ENCODE assay signal across 18 cellular contexts in genomic region chr22:39943941-39944624, GRCh38. TPM values are rescaled to one million over a fixed set of nuclear protein-coding genes. Genes with fewer than 3 reads are reported as not detected.
A peak's percentile ranks its signal among the peaks of the same experiment; 100 is the strongest.
DNase-seq lines count a peak whose midpoint lies in the region; ATAC-seq lines count a peak whose summit lies in the region.
"Had no signal": no experiment of that assay in that cellular context is flagged by ENCODE, and none has a peak within 500 bp of the region (broad histone marks: within the 10 kb centered on the region; RNA-seq: fewer than 3 reads in every experiment).

No MANE protein-coding gene starts in this region.

- peaks cover 16% of the 10 kb centered on the region for H3K36me3 Mint-ChIP-seq in CD4-positive, CD25-positive, alpha-beta regulatory T cell
- peaks cover 14% of the 10 kb centered on the region for H3K36me3 Mint-ChIP-seq in activated naive CD8-positive, alpha-beta T cell treated with anti-CD3 and anti-CD28 coated beads, Interleukin-2, amount 50 U/mL, for 24 hours (ENCODE audit: low read depth)

- peak overlapping the region; percentile 28 for H3K4me3 ChIP-seq in CD4-positive, CD25-positive, alpha-beta regulatory T cell (ENCODE audit: low read depth, low read length)
- H3K4me3 ChIP-seq: adrenal gland, heart left ventricle, upper lobe of right lung had no signal

- H3K27ac ChIP-seq in CD4-positive, CD25-positive, alpha-beta regulatory T cell (ENCODE audit: insufficient read depth, low read length, poor library complexity, severe bottlenecking) = peak overlapping the region; percentile 69
- H3K27ac ChIP-seq: 22Rv1, adrenal gland, heart left ventricle, upper lobe of right lung had no signal

- H3K9me3 ChIP-seq in CD4-positive, CD25-positive, alpha-beta regulatory T cell (ENCODE audit: control insufficient read depth in 2 of 2, low read length in 2 of 2) = no peaks in the 10 kb centered on the region
- H3K9me3 ChIP-seq: adrenal gland, heart left ventricle, upper lobe of right lung had no signal

- no peaks in the 10 kb centered on the region for H3K27me3 ChIP-seq in CD4-positive, CD25-positive, alpha-beta regulatory T cell (ENCODE audit: control insufficient read depth, insufficient read depth, low read length)
- H3K27me3 ChIP-seq: adrenal gland had no signal

- H3K27ac Mint-ChIP-seq in CD4-positive, CD25-positive, alpha-beta regulatory T cell = peak overlapping the region; percentile 85 to 93 (median 90)
- H3K27ac Mint-ChIP-seq in activated naive CD8-positive, alpha-beta T cell treated with anti-CD3 and anti-CD28 coated beads, Interleukin-2, amount 50 U/mL, for 24 hours = peak overlapping the region; percentile 89

- H3K4me1 Mint-ChIP-seq in CD4-positive, CD25-positive, alpha-beta regulatory T cell = peaks cover 43 to 97% (median 68%) of the 10 kb centered on the region in 4 donors
- H3K4me1 Mint-ChIP-seq in activated naive CD8-positive, alpha-beta T cell treated with anti-CD3 and anti-CD28 coated beads, Interleukin-2, amount 50 U/mL, for 24 hours = peaks cover 98% of the 10 kb centered on the region

- peak overlapping the region; percentile 13 to 77 (median 59) for H3K4me3 Mint-ChIP-seq in CD4-positive, CD25-positive, alpha-beta regulatory T cell
- peak overlapping the region; percentile 64 for H3K4me3 Mint-ChIP-seq in activated naive CD8-positive, alpha-beta T cell treated with anti-CD3 and anti-CD28 coated beads, Interleukin-2, amount 50 U/mL, for 24 hours

- no peaks in the 10 kb centered on the region for H3K9me3 Mint-ChIP-seq in CD4-positive, CD25-positive, alpha-beta regulatory T cell
- H3K9me3 Mint-ChIP-seq in activated naive CD8-positive, alpha-beta T cell treated with anti-CD3 and anti-CD28 coated beads, Interleukin-2, amount 50 U/mL, for 24 hours = no peaks in the 10 kb centered on the region

- peak; percentile 23 for DNase-seq in DMS53 (lab: John Stamatoyannopoulos, UW)
- no peak for DNase-seq in DMS53 treated with DMSO at 0.1 percent for 48 hours (lab: John Stamatoyannopoulos, UW; ENCODE audit: unreplicated experiment)
- peak in 1 of 3 donors; percentile 23 for DNase-seq in CD4-positive, CD25-positive, alpha-beta regulatory T cell
- DNase-seq in NCI-H526 treated with DMSO at 0.1 percent for 48 hours (lab: John Stamatoyannopoulos, UW) = peak; percentile 13
- no peak for DNase-seq in activated naive CD8-positive, alpha-beta T cell treated with anti-CD3 and anti-CD28 coated beads, Interleukin-2, amount 50 U/mL, for 24 hours
- DNase-seq: adrenal gland; C1 segment of cervical spinal cord; effector CD8-positive, alpha-beta T cell; heart left ventricle; NCI-H187; upper lobe of right lung had no signal

- no peaks in the 10 kb centered on the region for H3K27me3 Mint-ChIP-seq in CD4-positive, CD25-positive, alpha-beta regulatory T cell
- H3K27me3 Mint-ChIP-seq in activated naive CD8-positive, alpha-beta T cell treated with anti-CD3 and anti-CD28 coated beads, Interleukin-2, amount 50 U/mL, for 24 hours = no peaks in the 10 kb centered on the region

- peaks cover 85% of the 10 kb centered on the region for H3K4me1 ChIP-seq in CD4-positive, CD25-positive, alpha-beta regulatory T cell (ENCODE audit: control insufficient read depth, insufficient read depth, low read length, poor library complexity, severe bottlenecking)
- H3K4me1 ChIP-seq: adrenal gland had no signal

- H3K36me3 ChIP-seq in CD4-positive, CD25-positive, alpha-beta regulatory T cell (ENCODE audit: control insufficient read depth, insufficient read depth, low read length) = peaks cover 22% of the 10 kb centered on the region
- H3K36me3 ChIP-seq: adrenal gland, heart left ventricle, upper lobe of right lung had no signal

- ATAC-seq in CD4-positive, CD25-positive, alpha-beta regulatory T cell (ENCODE audit: low read depth in 2 of 2) = no peak
- ATAC-seq in activated naive CD8-positive, alpha-beta T cell treated with anti-CD3 and anti-CD28 coated beads, Interleukin-2, amount 50 U/mL, for 24 hours = no peak
- ATAC-seq in HG02884 (IDR thresholded peaks at IDR 0.05; ENCODE audit: unreplicated experiment) = no peak
- no peak for ATAC-seq in HG03045 (IDR thresholded peaks at IDR 0.05; ENCODE audit: unreplicated experiment)
- ATAC-seq in HG03442 (IDR thresholded peaks at IDR 0.05; ENCODE audit: unreplicated experiment) = no peak
- ATAC-seq: heart left ventricle, upper lobe of right lung had no signal

RNA-seq across cellular contexts. Expression of gene TMA7B, which starts 16.1 kb away (rescaled TPM):
- 13.0 TPM for total RNA-seq in CD4-positive, CD25-positive, alpha-beta regulatory T cell
- 1 to 10 TPM in 3 of 4 donors, under 1 TPM in 1; 0.91 to 1.8 (median 1.5) TPM for polyA plus RNA-seq in CD4-positive, CD25-positive, alpha-beta regulatory T cell
- total RNA-seq: adrenal gland, cardiac septum, fibroblast of lung had no signal
- polyA plus RNA-seq: fibroblast of lung, heart left ventricle had no signal

RNA-seq across cellular contexts. Expression of gene GRAP2, which starts 43.2 kb away (rescaled TPM):
- total RNA-seq in CD4-positive, CD25-positive, alpha-beta regulatory T cell = 160 TPM
- 10 to 100 TPM; 48.9 to 79.2 (median 52.2) TPM for polyA plus RNA-seq in CD4-positive, CD25-positive, alpha-beta regulatory T cell
- total RNA-seq: fibroblast of lung had no signal
- polyA plus RNA-seq: fibroblast of lung had no signal

RNA-seq across cellular contexts. Expression of gene ENTHD1, which starts 50.5 kb away (rescaled TPM):
- total RNA-seq in CD4-positive, CD25-positive, alpha-beta regulatory T cell = not detected
- under 1 TPM; 0.13 to 0.32 (median 0.18) TPM for polyA plus RNA-seq in CD4-positive, CD25-positive, alpha-beta regulatory T cell
- total RNA-seq: cardiac septum, fibroblast of lung, heart left ventricle, upper lobe of right lung had no signal
- polyA plus RNA-seq: adrenal gland, fibroblast of lung, heart left ventricle had no signal

RNA-seq across cellular contexts. Expression of gene FAM83F, which starts 50.7 kb away (rescaled TPM):
- 3.2 TPM for total RNA-seq in CD4-positive, CD25-positive, alpha-beta regulatory T cell
- polyA plus RNA-seq in CD4-positive, CD25-positive, alpha-beta regulatory T cell = under 1 TPM in 3 of 4 donors, not detected in 1; 0.01 to 0.05 (median 0.03) TPM
- total RNA-seq: fibroblast of lung, SK-MEL-5 had no signal
- polyA plus RNA-seq: fibroblast of lung had no signal

Comparison
In these comparisons a context has a peak if more than half of its experiments do, and no peak if none do; other contexts are left out.
1. DNase-seq: peak in DMS53 (single experiment) and NCI-H526 treated with DMSO at 0.1 percent for 48 hours (single experiment); none in DMS53 treated with DMSO at 0.1 percent for 48 hours (single experiment) and activated naive CD8-positive, alpha-beta T cell treated with anti-CD3 and anti-CD28 coated beads, Interleukin-2, amount 50 U/mL, for 24 hours (single experiment).